In genomic region chr11:34959770-34960169, GRCh38 we compare ENCODE assay signal across 18 cellular contexts. TPM values are rescaled to one million over a fixed set of nuclear protein-coding genes. Genes with fewer than 3 reads are reported as not detected.
DNase-seq lines count a peak whose midpoint lies in the region; ATAC-seq and TF ChIP-seq lines count a peak whose summit lies in the region.
"Had no signal": no experiment of that assay in that cellular context is flagged by ENCODE, and none has a peak within 500 bp of the region (broad histone marks: within the 10 kb centered on the region; RNA-seq: fewer than 3 reads in every experiment).

No MANE protein-coding gene starts in this region.

- ATAC-seq in memory B cell (ENCODE audit: low read depth) (no peak), GM21515 (IDR thresholded peaks at IDR 0.05; ENCODE audit: unreplicated experiment) (no peak), GM21528 (IDR thresholded peaks at IDR 0.05; ENCODE audit: low FRiP score, unreplicated experiment) (no peak)
- ATAC-seq: GM23338 had no signal

- H3K27me3 Mint-ChIP-seq in HFFc6 (ENCODE audit: insufficient read depth) (no peaks in the 10 kb centered on the region), memory B cell (no peaks in the 10 kb centered on the region)
- H3K27me3 Mint-ChIP-seq: IgD-negative memory B cell had no signal

- H3K27ac ChIP-seq in VCaP: peak overlapping the region; percentile 22; the same call in 1 of the 2 replicates
- H3K27ac ChIP-seq: SK-N-MC had no signal

- H3K9me3 Mint-ChIP-seq in HFFc6 (no peaks in the 10 kb centered on the region), memory B cell (no peaks in the 10 kb centered on the region)
- H3K9me3 Mint-ChIP-seq: GM23338, H9, IgD-negative memory B cell had no signal

- H3K36me3 Mint-ChIP-seq in HFFc6 (ENCODE audit: low read depth) (peaks cover 24% of the 10 kb centered on the region), memory B cell (peaks cover 12% of the 10 kb centered on the region)

- DNase-seq in NCI-H1417 (lab: John Stamatoyannopoulos, UW) (peak in 2 of 3 experiments; percentile 12 to 69), NCI-H1417 treated with DMSO at 0.1 percent for 48 hours (lab: John Stamatoyannopoulos, UW) (no peak), HFFc6 (no peak), memory B cell (ENCODE audit: low spot score in 2 of 2) (no peak), NCI-H2107 treated with DMSO at 0.1 percent for 48 hours (lab: John Stamatoyannopoulos, UW; ENCODE audit: unreplicated experiment) (no peak)
- DNase-seq: 8988T, H9, NCI-H1694, NCI-H2029 treated with DMSO at 0.1 percent for 48 hours, NCI-H2227 treated with DMSO at 0.1 percent for 48 hours, NCI-H526 treated with DMSO at 0.1 percent for 48 hours, SIG-M5 had no signal

- H3K4me3 Mint-ChIP-seq in HFFc6 (0 out of 2 replicates have a peak overlapping the region, but pooled peaks have one; percentile 10), memory B cell (no peak overlapping the region)
- H3K4me3 Mint-ChIP-seq: GM23338, H9, IgD-negative memory B cell had no signal

- TF ChIP-seq CTCF in HFFc6 (IDR thresholded peaks at IDR 0.05) (no peak), VCaP (conservative IDR thresholded peaks at IDR 0.05) (no peak)

- no peak overlapping the region for H3K27ac Mint-ChIP-seq in HFFc6
- H3K27ac Mint-ChIP-seq in memory B cell: peak overlapping the region; percentile 7
- H3K27ac Mint-ChIP-seq: GM23338, H9, IgD-negative memory B cell had no signal

- H3K4me1 Mint-ChIP-seq in HFFc6 (ENCODE audit: low read depth) (peaks cover 18% of the 10 kb centered on the region), memory B cell (peaks cover 4% of the 10 kb centered on the region)
- H3K4me1 Mint-ChIP-seq: GM23338 had no signal

RNA-seq across cellular contexts. Expression of gene PDHX, which starts 43.4 kb away (rescaled TPM):
- 10 to 100 TPM; 37.4 to 47.0 (median 42.2) TPM for total RNA-seq in HFFc6 (2021; fragmentation: NEBNext Ultra II Directional; extraction: Animal tissue kit (Norgen Biotek cat#: 25700))

RNA-seq across cellular contexts. Expression of gene APIP, which starts 43.6 kb away (rescaled TPM):
- 10 to 100 TPM; 26.6 to 33.3 (median 29.4) TPM for total RNA-seq in HFFc6 (2021; fragmentation: NEBNext Ultra II Directional; extraction: Animal tissue kit (Norgen Biotek cat#: 25700))

Comparison
In these comparisons a context has a peak if more than half of its experiments do, and no peak if none do; other contexts are left out.
1. DNase-seq: peak in NCI-H1417 (2 of 3); none in NCI-H1417 treated with DMSO at 0.1 percent for 48 hours (single experiment), HFFc6 (single experiment), memory B cell (0 of 2) and NCI-H2107 treated with DMSO at 0.1 percent for 48 hours (single experiment).